ENCODE assay signal across 14 cellular contexts in genomic region chrX:65702956-65703355, GRCh38. TPM values are rescaled to one million over a fixed set of nuclear protein-coding genes. Genes with fewer than 3 reads are reported as not detected.
A peak's percentile ranks its signal among the peaks of the same experiment; 100 is the strongest.
DNase-seq lines count a peak whose midpoint lies in the region; ATAC-seq, FAIRE-seq and TF ChIP-seq lines count a peak whose summit lies in the region.
"Had no signal": no experiment of that assay in that cellular context is flagged by ENCODE, and none has a peak within 500 bp of the region (broad histone marks: within the 10 kb centered on the region; RNA-seq: fewer than 3 reads in every experiment).

No MANE protein-coding gene starts in this region.

- TF ChIP-seq EP300 in HepG2 (IDR thresholded peaks at IDR 0.05; ENCODE audit: low read depth in 2 of 2, low read length in 2 of 2) (no peak), HepG2 (CRISPR knock-in tag; IDR thresholded peaks at IDR 0.05; ENCODE audit: borderline replicate concordance) (no peak)

- no peaks in the 10 kb centered on the region for H3K27me3 ChIP-seq in RWPE2 (ENCODE audit: insufficient read depth, poor library complexity, severe bottlenecking)
- H3K27me3 ChIP-seq in fibroblast of lung (ENCODE audit: control insufficient read depth, insufficient read depth, low read length): no peaks in the 10 kb centered on the region
- no peaks in the 10 kb centered on the region for H3K27me3 ChIP-seq in thoracic aorta (replicated peaks; ENCODE audit: insufficient read depth)
- H3K27me3 ChIP-seq in HepG2 (ENCODE audit: control insufficient read depth in 1 of 2, insufficient read depth in 2 of 2, low read length in 2 of 2): no peaks in the 10 kb centered on the region
- H3K27me3 ChIP-seq: upper lobe of right lung had no signal

- peaks cover 22% of the 10 kb centered on the region for H3K4me1 ChIP-seq in RWPE2 (ENCODE audit: insufficient read depth, poor library complexity, severe bottlenecking)
- H3K4me1 ChIP-seq in fibroblast of lung (ENCODE audit: control insufficient read depth, extremely low read depth, insufficient read depth, low read length): peaks cover 20% of the 10 kb centered on the region
- H3K4me1 ChIP-seq in thoracic aorta (ENCODE audit: control insufficient read depth in 1 of 2, low read depth in 2 of 2): peaks cover 36 to 82% of the 10 kb centered on the region in 2 donors
- no peaks in the 10 kb centered on the region for H3K4me1 ChIP-seq in HepG2 (ENCODE audit: insufficient read depth, low read length)

- peak overlapping the region; percentile 68 for H3K27ac Mint-ChIP-seq in activated naive CD4-positive, alpha-beta T cell treated with anti-CD3 and anti-CD28 coated beads, Interleukin-2, amount 10 ng/mL, durations not matched to agents 7 days and 5 days

- no peak overlapping the region for H3K4me3 ChIP-seq in RWPE2 (ENCODE audit: severe bottlenecking)
- no peak overlapping the region for H3K4me3 ChIP-seq in fibroblast of lung (replicated peaks in 1 of 4; ENCODE audit: control extremely low read depth in 1 of 4, insufficient read depth in 1 of 4, low read depth in 3 of 4, low read length in 4 of 4)
- H3K4me3 ChIP-seq in thoracic aorta: no peak overlapping the region
- H3K4me3 ChIP-seq in HepG2 (replicated peaks in 1 of 3; ENCODE audit: insufficient read depth in 1 of 3, low read depth in 2 of 3, low read length in 3 of 3): no peak overlapping the region
- H3K4me3 ChIP-seq: upper lobe of right lung had no signal

- no peak overlapping the region for H3K4me3 Mint-ChIP-seq in activated naive CD4-positive, alpha-beta T cell treated with anti-CD3 and anti-CD28 coated beads, Interleukin-2, amount 10 ng/mL, durations not matched to agents 7 days and 5 days

- H3K27ac ChIP-seq in RWPE2 (ENCODE audit: poor library complexity, severe bottlenecking) (peak overlapping the region; percentile 78), fibroblast of lung (ENCODE audit: insufficient read depth, low read length) (peak overlapping the region; percentile 65), thoracic aorta (peak overlapping the region; percentile 74 to 93), HepG2 (ENCODE audit: extremely low read length, insufficient read depth, low read length) (no peak overlapping the region)
- H3K27ac ChIP-seq: upper lobe of right lung had no signal

- TF ChIP-seq CTCF in RWPE2 (IDR thresholded peaks at IDR 0.05; ENCODE audit: poor library complexity, severe bottlenecking) (no peak), fibroblast of lung (conservative IDR thresholded peaks at IDR 0.05 in 1 of 2, IDR thresholded peaks at IDR 0.05 in 1 of 2; ENCODE audit: low read depth in 1 of 2, low read length in 2 of 2) (no peak), thoracic aorta (IDR thresholded peaks at IDR 0.05) (no peak), HepG2 (CRISPR knock-in tag; IDR thresholded peaks at IDR 0.05) (no peak)

- peaks cover 89% of the 10 kb centered on the region for H3K4me1 Mint-ChIP-seq in activated naive CD4-positive, alpha-beta T cell treated with anti-CD3 and anti-CD28 coated beads, Interleukin-2, amount 10 ng/mL, durations not matched to agents 7 days and 5 days

- CTCF ChIA-PET in activated naive CD4-positive, alpha-beta T cell treated with anti-CD3 and anti-CD28 coated beads, Interleukin-2, amount 10 ng/mL, durations not matched to agents 7 days and 5 days (lab: Charles Lee): interaction anchor here (1.0 to 2.9 kb wide), 3 partner anchors 30 to 107 kb away, joined by 4 to 9 read pairs (median 5); no protein-coding TSS in a partner anchor
- CTCF ChIA-PET in HepG2 (lab: Yijun Ruan, JAX; ENCODE audit: low intra/inter-chr PET ratio, low total read pairs): no interaction called here

- in situ Hi-C loops in HepG2 (cut with HindIII; ENCODE audit: extremely low pct_ligation_motif_present, low pct_unique_long_range_greater_than_20kb): no loop called here

- BruUV-seq in HepG2 (replicated peaks; lab: Mats Ljungman, UMichigan): no TSS peak

- intact Hi-C loops in HepG2 (cut with micrococcal nuclease; ENCODE audit: unreplicated experiment): no loop called here

- POLR2A ChIA-PET in HepG2 (lab: Yijun Ruan, JAX): no interaction called here

- H3K79me2 ChIP-seq in fibroblast of lung (ENCODE audit: control insufficient read depth, insufficient read depth, low read length) (peaks cover 74% of the 10 kb centered on the region), HepG2 (ENCODE audit: insufficient read depth, low read length) (no peaks in the 10 kb centered on the region)

- no peaks in the 10 kb centered on the region for H3K9me3 Mint-ChIP-seq in activated naive CD4-positive, alpha-beta T cell treated with anti-CD3 and anti-CD28 coated beads, Interleukin-2, amount 10 ng/mL, durations not matched to agents 7 days and 5 days

- TF ChIP-seq RAD21 in HepG2 (CRISPR knock-in tag; IDR thresholded peaks at IDR 0.05): no peak

- H4K20me1 ChIP-seq in fibroblast of lung (ENCODE audit: control insufficient read depth, extremely low read depth, insufficient read depth, low read length): peaks cover 2% of the 10 kb centered on the region
- H4K20me1 ChIP-seq in HepG2 (ENCODE audit: insufficient read depth, low read length): no peaks in the 10 kb centered on the region

- H3K36me3 ChIP-seq in RWPE2 (ENCODE audit: low read depth) (peaks cover 16% of the 10 kb centered on the region), fibroblast of lung (ENCODE audit: control insufficient read depth, insufficient read depth, low read length) (no peaks in the 10 kb centered on the region), thoracic aorta (no peaks in the 10 kb centered on the region), HepG2 (replicated peaks in 1 of 2; ENCODE audit: control insufficient read depth in 1 of 2, insufficient read depth in 2 of 2, low read length in 2 of 2) (no peaks in the 10 kb centered on the region)
- H3K36me3 ChIP-seq: upper lobe of right lung had no signal

- H2AFZ ChIP-seq in fibroblast of lung (ENCODE audit: low read length) (no peak overlapping the region), HepG2 (ENCODE audit: low read length) (no peak overlapping the region)

- FAIRE-seq in HepG2 (lab: Jason Lieb, UNC): no peak
- FAIRE-seq: endometrium had no signal

- 0% methylated on average over 2 of the region's 2 CpGs for WGBS in HepG2 (ENCODE audit: low lambda C conversion rate)

- H3K9ac ChIP-seq in fibroblast of lung (ENCODE audit: insufficient read depth, low read length): no peak overlapping the region
- no peak overlapping the region for H3K9ac ChIP-seq in HepG2 (ENCODE audit: insufficient read depth, low read depth, low read length)

- H3K27me3 Mint-ChIP-seq in activated naive CD4-positive, alpha-beta T cell treated with anti-CD3 and anti-CD28 coated beads, Interleukin-2, amount 10 ng/mL, durations not matched to agents 7 days and 5 days: no peaks in the 10 kb centered on the region

- ATAC-seq in RWPE2 (ENCODE audit: low read depth) (no peak), thoracic aorta (ENCODE audit: insufficient number of reproducible peaks, low FRiP score, low read depth) (no peak), HepG2 (no peak), GM21367 (IDR thresholded peaks at IDR 0.05; ENCODE audit: unreplicated experiment) (no peak)

- DNase-seq in activated naive CD4-positive, alpha-beta T cell treated with anti-CD3 and anti-CD28 coated beads, Interleukin-2, amount 10 ng/mL, durations not matched to agents 7 days and 5 days: no peak
- no peak for DNase-seq in activated naive CD4-positive, alpha-beta T cell treated with Interleukin-2 at 50 U/mL for 16 hours
- DNase-seq in RWPE2 (ENCODE audit: low spot score): no peak
- no peak for DNase-seq in fibroblast of lung (ENCODE audit: low read depth in 2 of 2)
- no peak for DNase-seq in thoracic aorta (ENCODE audit: low spot score)
- DNase-seq in HepG2 (ENCODE audit: low spot score): no peak
- DNase-seq in HuH-7 (ENCODE audit: low spot score): no peak
- DNase-seq: activated CD4-positive, alpha-beta T cell treated with anti-CD3 and anti-CD28 coated beads, Interleukin-2, amount 50 U/mL, for 48 hours; GF-D8; MV-4-11; NCI-H524; upper lobe of right lung had no signal

- H3K4me2 ChIP-seq in fibroblast of lung (ENCODE audit: extremely low read depth, insufficient read depth, low read length) (no peak overlapping the region), HepG2 (ENCODE audit: low read depth, low read length) (no peak overlapping the region)

- H3K9me3 ChIP-seq in RWPE2 (ENCODE audit: severe bottlenecking) (no peaks in the 10 kb centered on the region), fibroblast of lung (ENCODE audit: control insufficient read depth, insufficient read depth, low read depth, low read length) (no peaks in the 10 kb centered on the region), thoracic aorta (no peaks in the 10 kb centered on the region), HepG2 (ENCODE audit: low read length) (no peaks in the 10 kb centered on the region)
- H3K9me3 ChIP-seq: upper lobe of right lung had no signal

- H3K36me3 Mint-ChIP-seq in activated naive CD4-positive, alpha-beta T cell treated with anti-CD3 and anti-CD28 coated beads, Interleukin-2, amount 10 ng/mL, durations not matched to agents 7 days and 5 days: peaks cover 62% of the 10 kb centered on the region

- no peak for TF ChIP-seq POLR2A in HepG2 (IDR thresholded peaks at IDR 0.05; ENCODE audit: insufficient read depth in 1 of 2, low read depth in 2 of 2, low read length in 2 of 2)

RNA-seq across cellular contexts. Expression of gene MSN, which starts 35.5 kb away (rescaled TPM):
- total RNA-seq in fibroblast of lung (107 and 148 TPM in 2 replicates), thoracic aorta (100 to 1,000 TPM; 365 to 428 TPM), HepG2 (2016; rRNA removed; fragmentation: Illumina TruSeq; extraction: Trizol) (not detected in 2 replicates)
- polyA plus RNA-seq in fibroblast of lung (488 and 590 TPM in 2 replicates), HepG2 (2011; rRNA removed) (0.15 and 0.40 TPM in 2 replicates)
- 379 and 414 TPM in 2 replicates for polyA plus RNA-seq in fibroblast of lung (2012)
- 582 and 606 TPM in 2 replicates for polyA minus RNA-seq in fibroblast of lung (ENCODE audit: low replicate concordance)
- total RNA-seq in HepG2 (2016; cell fraction: cytosol; rRNA removed; fragmentation: Illumina TruSeq; extraction: Trizol; ENCODE audit: low read depth): not detected in 2 replicates
- not detected in 2 replicates for total RNA-seq in HepG2 (2016; cell fraction: insoluble cytoplasmic fraction; rRNA removed; fragmentation: Illumina TruSeq; extraction: Trizol)
- total RNA-seq in HepG2 (2016; cell fraction: membrane; rRNA removed; fragmentation: Illumina TruSeq; extraction: Trizol): not detected in 2 replicates
- total RNA-seq in HepG2 (2016; cell fraction: nucleus; rRNA removed; fragmentation: Illumina TruSeq; extraction: Trizol): 0.09 TPM in 1 of 2 replicates, not detected in the other
- polyA plus RNA-seq in HepG2 (2011; cell fraction: cytosol; rRNA removed): 0.12 and 0.19 TPM in 2 replicates
- 0.06 and 0.29 TPM in 2 replicates for polyA plus RNA-seq in HepG2 (2011; cell fraction: nucleus; rRNA removed)
- polyA plus RNA-seq in HepG2 (2012): 0.09 TPM in 1 of 2 replicates, not detected in the other
- polyA plus RNA-seq in HepG2 (2016; cell fraction: cytosol; fragmentation: Illumina TruSeq; extraction: Trizol; ENCODE audit: low read depth): not detected in 2 replicates
- polyA plus RNA-seq in HepG2 (2016; cell fraction: insoluble cytoplasmic fraction; fragmentation: Illumina TruSeq; extraction: Trizol; ENCODE audit: low read depth): 0.05 TPM in 1 of 2 replicates, not detected in the other
- polyA plus RNA-seq in HepG2 (2016; cell fraction: membrane; fragmentation: Illumina TruSeq; extraction: Trizol; ENCODE audit: low read depth): not detected in 2 replicates
- not detected in 2 replicates for polyA plus RNA-seq in HepG2 (2016; cell fraction: nucleus; fragmentation: Illumina TruSeq; extraction: Trizol; ENCODE audit: insufficient read depth, low read depth)
- 0.94 and 357 TPM in 2 replicates for polyA minus RNA-seq in HepG2 (2011; rRNA and poly(A)+ RNA removed; ENCODE audit: low replicate concordance)
- polyA minus RNA-seq in HepG2 (2011; cell fraction: cytosol; rRNA and poly(A)+ RNA removed): 0.59 and 0.70 TPM in 2 replicates
- polyA minus RNA-seq in HepG2 (2011; cell fraction: nucleus; rRNA and poly(A)+ RNA removed): 0.37 and 0.52 TPM in 2 replicates

Comparison
In these comparisons a context has a peak if more than half of its experiments do, and no peak if none do; other contexts are left out.
1. RNA of gene MSN, which starts 35.5 kb away (total RNA-seq): 365 to 428 TPM in thoracic aorta and 107 to 148 TPM in fibroblast of lung; 0.09 TPM in HepG2; every median in the first group is over 10 times any median in the second.